24 cellular contexts compared by ENCODE assay signal in genomic region chr5:79695501-79695900, GRCh38.
"Had no signal": no experiment of that assay in that cellular context is flagged by ENCODE, and none has a peak within 500 bp of the region (broad histone marks: within the 10 kb centered on the region; RNA-seq: fewer than 3 reads in every experiment).

No MANE protein-coding gene starts in this region.

- H3K4me1 ChIP-seq: adrenal gland, body of pancreas, neural progenitor cell, right lobe of liver had no signal

- H3K27me3 ChIP-seq: adrenal gland, body of pancreas, left lung, right lobe of liver had no signal

- H3K36me3 ChIP-seq: adrenal gland, left lung, neural progenitor cell, right lobe of liver, thoracic aorta had no signal

- DNase-seq: activated B cell treated with CpG ODN at 0.5 μM for 24 hours; activated CD4-positive, alpha-beta T cell treated with anti-CD3 and anti-CD28 coated beads for 4 hours; activated CD4-positive, alpha-beta T cell treated with anti-CD3 and anti-CD28 coated beads, Interleukin-2, amount 50 U/mL, for 4 hours; activated effector memory CD4-positive, alpha-beta T cell treated with anti-CD3 and anti-CD28 coated beads, Interleukin-2, amount 50 U/mL, for 16 hours; activated naive CD4-positive, alpha-beta T cell treated with anti-CD3 and anti-CD28 coated beads for 36 hours; activated naive CD8-positive, alpha-beta T cell treated with anti-CD3 and anti-CD28 coated beads for 36 hours; activated T-cell treated with anti-CD3 and anti-CD28 coated beads for 4 hours; adrenal gland; aorta; body of pancreas; caudate nucleus; cortex of kidney; effector memory CD8-positive, alpha-beta T cell; kidney glomerular epithelial cell; left lung; naive thymus-derived CD4-positive, alpha-beta T cell; occipital lobe; right lobe of liver; small intestine; stimulated activated CD4-positive, alpha-beta T cell treated with anti-CD3 and anti-CD28 coated beads, Interleukin-4, amount 100 ng/mL, for 24 hours; T-helper 2 cell had no signal

- ATAC-seq: body of pancreas; effector memory CD8-positive, alpha-beta T cell; left lung; naive thymus-derived CD4-positive, alpha-beta T cell; right lobe of liver; stimulated activated effector memory CD8-positive, alpha-beta T cell treated with anti-CD3 and anti-CD28 coated beads, Interleukin-12 subunit alpha, Interleukin-12 subunit beta, amount 100 ng/mL, for 72 hours had no signal

- H3K4me3 ChIP-seq: adrenal gland, body of pancreas, left lung, neural progenitor cell, right lobe of liver, thoracic aorta had no signal

- H3K9me3 ChIP-seq: adrenal gland, body of pancreas, left lung, right lobe of liver, thoracic aorta had no signal

- H3K27ac ChIP-seq: adrenal gland, body of pancreas, left lung, neural progenitor cell, right lobe of liver, thoracic aorta had no signal
